Comparison of ENCODE assay signal across 8 cellular contexts in genomic region chr19:51339687-51340656, GRCh38. TPM values are rescaled to one million over a fixed set of nuclear protein-coding genes. Genes with fewer than 3 reads are reported as not detected.
DNase-seq lines count a peak whose midpoint lies in the region; ATAC-seq and TF ChIP-seq lines count a peak whose summit lies in the region.

No MANE protein-coding gene starts in this region.

- H3K4me1 ChIP-seq in ACC112 (ENCODE audit: control insufficient read depth, insufficient read depth, low read length, unreplicated experiment) (no peaks in the 10 kb centered on the region), mucosa of rectum (ENCODE audit: control insufficient read depth in 2 of 2, insufficient read depth in 2 of 2, low read length in 2 of 2) (peaks cover 5 to 10% of the 10 kb centered on the region in 2 donors)

- no peaks in the 10 kb centered on the region for H3K79me2 ChIP-seq in ACC112 (ENCODE audit: control insufficient read depth, insufficient read depth, low read length, unreplicated experiment)

- peak overlapping the region; percentile 32 to 65 for H3K9ac ChIP-seq in mucosa of rectum (ENCODE audit: low read depth in 1 of 2, low read length in 2 of 2)

- H3K36me3 ChIP-seq in ACC112 (ENCODE audit: insufficient read depth, low read length) (no peaks in the 10 kb centered on the region), mucosa of rectum (ENCODE audit: control insufficient read depth in 2 of 2, insufficient read depth in 2 of 2, low read length in 2 of 2) (peaks cover 2 to 3% of the 10 kb centered on the region in 2 donors)

- H3K27ac ChIP-seq in ACC112 (ENCODE audit: low read depth, low read length): peak overlapping the region; percentile 55; the same call in 1 of the 2 replicates
- H3K27ac ChIP-seq in mucosa of rectum (ENCODE audit: low read depth in 2 of 2, low read length in 2 of 2): peak overlapping the region; percentile 56 to 83

- H3K4me3 ChIP-seq in ACC112 (ENCODE audit: low read depth, low read length): peak overlapping the region; percentile 81
- peak overlapping the region; percentile 84 for H3K4me3 ChIP-seq in epithelial cell of proximal tubule (ENCODE audit: low read depth, low read length)
- peak overlapping the region; percentile 72 to 80 for H3K4me3 ChIP-seq in mucosa of rectum (ENCODE audit: low read length in 2 of 2)

- peak; percentile 54 for TF ChIP-seq POLR2A in GM18526 (IDR thresholded peaks at IDR 0.05; ENCODE audit: extremely low read depth, insufficient read length)

- no peak for TF ChIP-seq CTCF in epithelial cell of proximal tubule (conservative IDR thresholded peaks at IDR 0.05; ENCODE audit: low read depth, low read length)

- H3K27me3 ChIP-seq in ACC112 (ENCODE audit: insufficient read depth, low read length) (no peaks in the 10 kb centered on the region), mucosa of rectum (ENCODE audit: control insufficient read depth in 2 of 2, insufficient read depth in 2 of 2, low read length in 2 of 2) (no peaks in the 10 kb centered on the region)

- peak overlapping the region; percentile 50 for H2AFZ ChIP-seq in ACC112 (ENCODE audit: low read length, unreplicated experiment)

- DNase-seq in OCI-M1 (lab: John Stamatoyannopoulos, UW) (peak; percentile 99), activated T-cell treated with anti-CD3 and anti-CD28 coated beads for 48 hours (ENCODE audit: low read depth) (peak; percentile 98), epithelial cell of proximal tubule (ENCODE audit: low read depth) (peak; percentile 59)
- peak; percentile 77 to 82 for DNase-seq in stimulated activated CD8-positive, alpha-beta memory T cell treated with anti-CD3 and anti-CD28 coated beads, Interleukin-4, amount 100 ng/mL, for 1 hour (ENCODE audit: low read depth in 2 of 2, low spot score in 1 of 2)

- ATAC-seq in HG03135 (IDR thresholded peaks at IDR 0.05; ENCODE audit: unreplicated experiment): peak; percentile 54

- H3K9me3 ChIP-seq in mucosa of rectum (ENCODE audit: control insufficient read depth in 2 of 2, low read length in 2 of 2): no peaks in the 10 kb centered on the region

RNA-seq across cellular contexts. Expression of gene VSIG10L, which starts 2.0 kb away (rescaled TPM):
- 0.51 and 0.92 TPM in 2 replicates for total RNA-seq in epithelial cell of proximal tubule

RNA-seq across cellular contexts. Expression of gene ETFB, which starts 26.2 kb away (rescaled TPM):
- total RNA-seq in epithelial cell of proximal tubule: 55.6 and 56.0 TPM in 2 replicates

RNA-seq across cellular contexts. Expression of gene IGLON5, which starts 28.5 kb away (rescaled TPM):
- 0.06 TPM in 1 of 2 replicates, not detected in the other for total RNA-seq in epithelial cell of proximal tubule

RNA-seq across cellular contexts. Expression of gene CLDND2, which starts 28.8 kb away (rescaled TPM):
- total RNA-seq in epithelial cell of proximal tubule: not detected in 2 replicates

RNA-seq across cellular contexts. Expression of gene NKG7, which starts 32.5 kb away (rescaled TPM):
- total RNA-seq in epithelial cell of proximal tubule: not detected in 2 replicates

Comparison
In these comparisons a context has a peak if more than half of its experiments do, and no peak if none do; other contexts are left out.
1. Peak in every context shown above with its lines: DNase-seq, ATAC-seq, H3K4me3 ChIP-seq and H3K27ac ChIP-seq.